Comparison of ENCODE assay signal across 5 cellular contexts in the genomic region with DNA sequence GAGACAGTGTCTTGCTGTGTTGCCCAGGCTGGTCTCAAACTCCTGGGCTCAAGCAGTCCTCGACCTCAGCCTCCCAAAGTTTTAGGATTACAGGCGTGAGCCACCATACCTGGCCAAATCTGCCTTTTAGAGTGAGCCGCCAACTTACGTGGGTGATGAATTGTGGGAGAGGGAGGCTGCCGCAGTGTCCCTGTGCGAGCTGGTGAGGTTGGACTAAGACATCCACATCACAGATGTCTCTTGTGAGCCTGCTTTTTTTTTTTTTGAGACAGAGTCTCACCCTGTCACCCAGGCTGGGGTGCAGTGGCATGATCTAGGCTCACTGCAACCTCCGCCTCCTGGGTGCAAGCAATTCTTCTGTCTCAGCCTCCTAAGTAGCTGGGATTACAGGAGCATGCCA. TPM values are rescaled to one million over a fixed set of nuclear protein-coding genes. Genes with fewer than 3 reads are reported as not detected.
"Had no signal": no experiment of that assay in that cellular context is flagged by ENCODE, and none has a peak within 500 bp of the region (broad histone marks: within the 10 kb centered on the region; RNA-seq: fewer than 3 reads in every experiment).

No MANE protein-coding gene starts in this region.

RNA-seq across cellular contexts. Expression of gene OPRD1, which starts 42.4 kb away (rescaled TPM):
- total RNA-seq: OCI-LY7, PC-3, PC-9, Right ventricle myocardium inferior, Right ventricle myocardium superior had no signal
